Comparison of ENCODE assay signal across 8 cellular contexts in the genomic region with DNA sequence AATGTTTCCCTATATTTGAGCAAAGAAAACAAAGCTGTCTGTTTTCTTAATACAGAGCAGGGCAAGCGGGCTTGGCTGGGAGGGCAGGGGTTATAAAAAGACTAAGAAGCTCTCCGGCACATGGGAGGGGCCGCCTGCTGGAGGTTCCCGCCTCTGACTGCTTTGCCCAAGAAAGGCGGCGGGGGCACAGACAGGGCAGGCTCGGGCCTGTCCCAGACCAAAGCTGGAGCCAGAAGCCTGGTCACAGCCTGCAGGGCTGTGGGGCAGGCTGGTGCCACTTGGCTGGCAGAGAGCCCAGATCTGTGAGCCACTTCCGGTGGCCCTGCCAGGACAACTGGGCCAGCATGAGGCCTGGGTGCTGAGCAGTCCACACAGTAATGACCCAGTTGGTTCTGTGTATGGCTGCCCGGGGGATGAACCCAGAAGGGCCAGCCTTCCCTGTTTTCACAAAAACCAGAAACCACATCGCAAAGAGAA.
DNase-seq lines count a peak whose midpoint lies in the region; ATAC-seq, FAIRE-seq and TF ChIP-seq lines count a peak whose summit lies in the region.

No MANE protein-coding gene starts in this region.

- TF ChIP-seq CTCF in endothelial cell of umbilical vein (IDR thresholded peaks at IDR 0.05; ENCODE audit: extremely low read depth in 1 of 2, insufficient read depth in 1 of 2, low read depth in 1 of 2, low read length in 2 of 2) = peak in 1 of 2 donors; percentile 13
- peak; percentile 20 to 37 for TF ChIP-seq CTCF in tibial artery (IDR thresholded peaks at IDR 0.05)
- no peak for TF ChIP-seq CTCF in D721Med (IDR thresholded peaks at IDR 0.05; ENCODE audit: insufficient read depth, missing control alignments)

- dilution Hi-C loops in endothelial cell of umbilical vein (cut with MboI; ENCODE audit: extremely low pct_ligation_motif_present, low sequenced_read_pairs) = no loop called here

- peak overlapping the region; percentile 66 for H3K27ac ChIP-seq in SK-N-MC
- H3K27ac ChIP-seq in endothelial cell of umbilical vein (ENCODE audit: insufficient read depth, low read depth, low read length) = peak overlapping the region; percentile 52
- H3K27ac ChIP-seq in tibial artery = peak overlapping the region; percentile 90 to 91

- ATAC-seq in GM19455 (IDR thresholded peaks at IDR 0.05; ENCODE audit: unreplicated experiment) = no peak

- CTCF ChIA-PET in endothelial cell of umbilical vein (lab: Charles Lee) = interaction anchor here (1.1 to 2.3 kb wide), 5 partner anchors 20 to 101 kb away, joined by 5 to 19 read pairs (median 5); no protein-coding TSS in a partner anchor

- H3K4me3 ChIP-seq in SK-N-MC = no peak overlapping the region
- H3K4me3 ChIP-seq in endothelial cell of umbilical vein (replicated peaks in 1 of 3; ENCODE audit: insufficient read depth in 1 of 3, low read depth in 1 of 3, low read length in 3 of 3) = no peak overlapping the region
- H3K4me3 ChIP-seq in tibial artery = no peak overlapping the region

- peak overlapping the region; percentile 2 for H3K4me2 ChIP-seq in endothelial cell of umbilical vein (ENCODE audit: insufficient read depth, low read length)

- H4K20me1 ChIP-seq in endothelial cell of umbilical vein (replicated peaks; ENCODE audit: control insufficient read depth, extremely low read depth, insufficient read depth, low read length) = no peaks in the 10 kb centered on the region

- FAIRE-seq in endothelial cell of umbilical vein (lab: Jason Lieb, UNC) (peak; percentile 91), D721Med (lab: Jason Lieb, UNC) (no peak)

- H3K79me2 ChIP-seq in endothelial cell of umbilical vein (ENCODE audit: control insufficient read depth, insufficient read depth, low read length) = no peaks in the 10 kb centered on the region

- BruUV-seq in endothelial cell of umbilical vein (replicated peaks; lab: Mats Ljungman, UMichigan) = no TSS peak

- intact Hi-C loops in endothelial cell of umbilical vein (cut with micrococcal nuclease) = loop anchor here (1.0 to 5.0 kb wide), 3 partner anchors 12 to 90 kb away; a partner anchor contains a TSS
- intact Hi-C loops in tibial artery (cut with DNase I; ENCODE audit: low total_unique reads) = loop anchor here (5.0 kb wide), 1 partner anchor 90 kb away; a partner anchor contains a TSS

- H3K9me3 ChIP-seq in SK-N-MC (ENCODE audit: low read depth, low read length) (no peaks in the 10 kb centered on the region), endothelial cell of umbilical vein (replicated peaks; ENCODE audit: control insufficient read depth, insufficient read depth, low read length) (no peaks in the 10 kb centered on the region), tibial artery (no peaks in the 10 kb centered on the region)

- no peaks in the 10 kb centered on the region for H3K9me1 ChIP-seq in endothelial cell of umbilical vein (replicated peaks; ENCODE audit: control insufficient read depth, extremely low read depth, insufficient read depth, low read length)

- H3K27me3 ChIP-seq in endothelial cell of umbilical vein (ENCODE audit: control insufficient read depth in 2 of 2, insufficient read depth in 2 of 2, low read length in 2 of 2) = no peaks in the 10 kb centered on the region
- no peaks in the 10 kb centered on the region for H3K27me3 ChIP-seq in tibial artery

- peak; percentile 78 for DNase-seq in EL
- DNase-seq in MV-4-11 (lab: John Stamatoyannopoulos, UW) = peak; percentile 84
- no peak for DNase-seq in SK-N-MC (ENCODE audit: low read depth, low spot score)
- DNase-seq in endothelial cell of umbilical vein (ENCODE audit: low read depth, low spot score) = peak; percentile 84
- peak; percentile 91 for DNase-seq in mesenteric fat pad (ENCODE audit: low spot score)
- DNase-seq in tibial artery = peak; percentile 96 to 99
- no peak for DNase-seq in D721Med (ENCODE audit: insufficient read length, low spot score)

- H3K36me3 ChIP-seq in SK-N-MC (ENCODE audit: insufficient read depth, low read length) (no peaks in the 10 kb centered on the region), endothelial cell of umbilical vein (ENCODE audit: control insufficient read depth in 2 of 2, extremely low read depth in 1 of 2, insufficient read depth in 2 of 2, low read length in 2 of 2) (no peaks in the 10 kb centered on the region), tibial artery (no peaks in the 10 kb centered on the region)

- no peak overlapping the region for H3K9ac ChIP-seq in SK-N-MC (ENCODE audit: insufficient read length)
- peak overlapping the region; percentile 11 for H3K9ac ChIP-seq in endothelial cell of umbilical vein (replicated peaks; ENCODE audit: extremely low read depth, insufficient read depth, low read length)

- no peak for TF ChIP-seq POLR2A in endothelial cell of umbilical vein (IDR thresholded peaks at IDR 0.05; ENCODE audit: low read depth, low read length)

- POLR2A ChIA-PET in endothelial cell of umbilical vein (lab: Charles Lee) = no interaction called here

- H2AFZ ChIP-seq in endothelial cell of umbilical vein (ENCODE audit: low read depth, low read length) = peak overlapping the region; percentile 29

- H3K4me1 ChIP-seq in endothelial cell of umbilical vein (ENCODE audit: control insufficient read depth, extremely low read depth, insufficient read depth, low read length) (peaks cover 35% of the 10 kb centered on the region), tibial artery (peaks cover 6 to 56% (median 46%) of the 10 kb centered on the region in 4 donors)

TF ChIP-seq in endothelial cell of umbilical vein, 7 proteins besides CTCF, POLR2A, EP300 and RAD21:
- TF ChIP-seq JUN (IDR thresholded peaks at IDR 0.05; ENCODE audit: borderline replicate concordance, insufficient read depth, insufficient read length, low read depth) (no peak), POLR2AphosphoS5 (IDR thresholded peaks at IDR 0.05; ENCODE audit: insufficient read depth, low read depth, low read length) (peak; percentile 34)
- TF ChIP-seq, protein P1, sequence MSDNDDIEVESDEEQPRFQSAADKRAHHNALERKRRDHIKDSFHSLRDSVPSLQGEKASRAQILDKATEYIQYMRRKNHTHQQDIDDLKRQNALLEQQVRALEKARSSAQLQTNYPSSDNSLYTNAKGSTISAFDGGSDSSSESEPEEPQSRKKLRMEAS (IDR thresholded peaks at IDR 0.05; ENCODE audit: insufficient read depth, insufficient read length) = peak; percentile 0
TF ChIP-seq in endothelial cell of umbilical vein: peak in this region for 2.

Comparison
In these comparisons a context has a peak if more than half of its experiments do, and no peak if none do; other contexts are left out.
1. DNase-seq: peak in EL (single experiment), MV-4-11 (single experiment), endothelial cell of umbilical vein (single experiment), mesenteric fat pad (single experiment) and tibial artery (2 of 2); none in SK-N-MC (single experiment) and D721Med (single experiment).
2. Peak in every context shown above with its lines, with median percentiles within 50 percentile points of each other: H3K27ac ChIP-seq.